In genomic region chr12:101009274-101009673, GRCh38 we compare ENCODE assay signal across 27 cellular contexts.
"Had no signal": no experiment of that assay in that cellular context is flagged by ENCODE, and none has a peak within 500 bp of the region (broad histone marks: within the 10 kb centered on the region; RNA-seq: fewer than 3 reads in every experiment).

No MANE protein-coding gene starts in this region.

- H3K9me3 ChIP-seq: suprapubic skin, testis, thyroid gland, upper lobe of right lung, uterus, vagina had no signal

- DNase-seq: stimulated activated CD4-positive, alpha-beta T cell treated with anti-CD3 and anti-CD28 coated beads, Interleukin-2, amount 100 ng/mL, for 48 hours; stimulated activated CD4-positive, alpha-beta T cell treated with anti-CD3 and anti-CD28 coated beads, Interleukin-4, amount 100 ng/mL, for 1 hour; stimulated activated CD4-positive, alpha-beta T cell treated with anti-CD3 and anti-CD28 coated beads, Interleukin-4, amount 100 ng/mL, for 24 hours; stimulated activated CD4-positive, alpha-beta T cell treated with anti-CD3 and anti-CD28 coated beads, Interleukin-4, amount 100 ng/mL, for 4 hours; stimulated activated CD8-positive, alpha-beta memory T cell treated with anti-CD3 and anti-CD28 coated beads, Interleukin-4, amount 100 ng/mL, for 48 hours; stimulated activated naive B cell treated with anti-CD40 and anti-IgM and Interleukin-4, amounts not matched to agents 10 μg/mL and 1 μg/mL and 100 μg/mL, for 72 hours; stimulated activated naive CD4-positive, alpha-beta T cell; stimulated activated naive CD4-positive, alpha-beta T cell treated with Interleukin-2 at 50 U/mL for 16 hours; stimulated activated naive CD8-positive, alpha-beta T cell treated with anti-CD3 and anti-CD28 coated beads, Interleukin-15, amount 100 ng/mL, for 72 hours; stimulated activated naive CD8-positive, alpha-beta T cell treated with anti-CD3 and anti-CD28 coated beads, Interleukin-15, Interleukin-2, amounts not matched to agents 100 U/mL and 50 U/mL, for 24 hours; stomach; substantia nigra; testis; thyroid gland; tibial artery; transverse colon; trophoblast cell; upper lobe of left lung; upper lobe of right lung; uterus had no signal

- H3K36me3 ChIP-seq: stomach, suprapubic skin, thoracic aorta, thyroid gland, tibial artery, tibial nerve, transverse colon, upper lobe of left lung, upper lobe of right lung, uterus, vagina had no signal

- H3K4me3 ChIP-seq: stomach, suprapubic skin, testis, thoracic aorta, thyroid gland, tibial artery, tibial nerve, transverse colon, upper lobe of left lung, upper lobe of right lung, uterus, vagina had no signal

- FAIRE-seq: urothelium cell line had no signal

- ATAC-seq: stimulated activated effector memory CD8-positive, alpha-beta T cell treated with anti-CD3 and anti-CD28 coated beads, Interleukin-12 subunit alpha, Interleukin-12 subunit beta, amount 100 ng/mL, for 72 hours; stimulated activated memory B cell treated with anti-CD40 and anti-IgM and Interleukin-4, amounts not matched to agents 10 μg/mL and 1 μg/mL and 100 μg/mL, for 72 hours; stimulated activated naive B cell treated with anti-CD40 and anti-IgM and Interleukin-4, amounts not matched to agents 10 μg/mL and 1 μg/mL and 100 μg/mL, for 72 hours; stimulated activated naive CD8-positive, alpha-beta T cell treated with anti-CD3 and anti-CD28 coated beads, Interleukin-15, amount 100 ng/mL, for 72 hours; stimulated activated naive CD8-positive, alpha-beta T cell treated with anti-CD3 and anti-CD28 coated beads, Interleukin-15, Interleukin-2, amounts not matched to agents 100 U/mL and 50 U/mL, for 24 hours; upper lobe of right lung had no signal

- H3K4me1 ChIP-seq: stomach, suprapubic skin, testis, thyroid gland, tibial artery, tibial nerve, upper lobe of left lung, upper lobe of right lung, uterus, vagina had no signal

- H3K27me3 ChIP-seq: stomach, suprapubic skin, testis, thyroid gland, tibial artery, tibial nerve, transverse colon, upper lobe of left lung, upper lobe of right lung, uterus, vagina had no signal

- H3K27ac ChIP-seq: stomach, suprapubic skin, testis, thoracic aorta, thyroid gland, tibial artery, tibial nerve, transverse colon, upper lobe of left lung, upper lobe of right lung, uterus, vagina had no signal
